Comparison of ENCODE assay signal across 1 cellular context in the genomic region with DNA sequence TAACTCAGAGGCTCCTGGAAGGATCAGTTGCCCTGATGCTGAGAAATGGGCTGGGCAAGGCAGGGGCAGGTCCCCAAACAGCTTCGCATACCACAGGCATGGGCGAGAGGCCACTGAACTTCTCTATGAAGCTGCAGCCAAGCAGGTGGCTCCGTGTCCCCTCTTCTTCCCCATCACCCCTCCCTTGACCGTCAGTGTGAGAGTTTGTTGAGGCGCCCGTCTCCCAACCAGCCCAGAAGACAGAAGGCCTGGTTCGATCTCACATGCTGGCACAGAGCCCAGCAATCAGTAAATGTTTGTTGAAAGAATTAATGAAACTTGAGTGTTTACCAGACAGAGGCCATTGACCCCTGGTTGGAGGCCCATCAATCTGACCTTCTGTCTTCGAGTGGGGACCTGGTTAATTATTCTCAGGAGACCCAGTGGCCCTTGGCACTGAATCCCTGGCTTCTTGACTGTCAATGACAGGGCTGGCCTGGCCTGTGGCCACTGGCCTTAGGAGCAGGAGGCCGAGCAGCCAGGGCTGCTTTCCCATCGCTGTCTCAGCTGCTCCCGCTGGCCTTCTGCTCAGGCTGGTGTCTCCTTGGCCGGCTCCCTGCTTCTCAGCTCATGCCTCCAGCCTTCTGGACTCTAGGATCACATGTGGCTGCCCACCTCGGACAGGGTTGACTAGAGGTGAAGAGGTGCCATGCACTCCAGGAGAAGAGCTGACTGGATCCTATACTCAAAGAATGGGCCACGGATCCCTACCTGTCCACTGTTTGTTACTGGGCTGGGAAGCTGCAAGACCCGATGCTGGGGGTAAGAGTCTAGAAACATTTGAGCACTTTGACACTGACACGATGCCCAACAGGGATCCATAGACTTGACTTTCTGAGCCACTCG.
TF ChIP-seq lines count a peak whose summit lies in the region.

No MANE protein-coding gene starts in this region.

TF ChIP-seq in HepG2, 621 proteins besides CTCF, POLR2A, EP300 and RAD21 (continued from another document and continues in another):
- TF ChIP-seq RBFOX2 (IDR thresholded peaks at IDR 0.05; ENCODE audit: low read depth, low read length) (no peak), MAZ (IDR thresholded peaks at IDR 0.05; ENCODE audit: borderline replicate concordance, low read depth, low read length) (no peak), MAZ (CRISPR knock-in tag; IDR thresholded peaks at IDR 0.05; ENCODE audit: low read depth) (0 out of 2 replicates have a peak, but pooled peaks have one; percentile 57), CEBPB (IDR thresholded peaks at IDR 0.05; ENCODE audit: borderline replicate concordance, low read depth, low read length) (no peak), ASH2L (IDR thresholded peaks at IDR 0.05; ENCODE audit: insufficient read length, low read depth, low read length) (peak; percentile 60), PHF8 (CRISPR knock-in tag; IDR thresholded peaks at IDR 0.05) (no peak), HMG20B (CRISPR knock-in tag; conservative IDR thresholded peaks at IDR 0.05) (peak; percentile 99), MXD4 (CRISPR knock-in tag; IDR thresholded peaks at IDR 0.05) (peak; percentile 21; the same call in 1 of the 2 replicates), SCMH1 (CRISPR knock-in tag; IDR thresholded peaks at IDR 0.05; ENCODE audit: borderline replicate concordance) (no peak), IRX3 (CRISPR knock-in tag; IDR thresholded peaks at IDR 0.05; ENCODE audit: borderline replicate concordance, low read depth) (peak; percentile 19; the same call in 1 of the 2 replicates), HDAC2 (CRISPR knock-in tag; IDR thresholded peaks at IDR 0.05) (peak; percentile 98), ZNF550 (CRISPR knock-in tag; IDR thresholded peaks at IDR 0.05; ENCODE audit: borderline replicate concordance) (no peak), MIER2 (CRISPR knock-in tag; IDR thresholded peaks at IDR 0.05) (peak; percentile 57; the same call in 1 of the 2 replicates), ZNF24 (IDR thresholded peaks at IDR 0.05) (peak; percentile 55; the same call in 1 of the 2 replicates), MTF2 (CRISPR knock-in tag; IDR thresholded peaks at IDR 0.05; ENCODE audit: borderline replicate concordance) (no peak), TOPORS (CRISPR knock-in tag; IDR thresholded peaks at IDR 0.05) (peak; percentile 44; the same call in 1 of the 2 replicates), SOX6 (IDR thresholded peaks at IDR 0.05) (no peak), SOX6 (CRISPR knock-in tag; IDR thresholded peaks at IDR 0.05) (peak; percentile 97), ZNF788 (CRISPR knock-in tag; IDR thresholded peaks at IDR 0.05; ENCODE audit: borderline replicate concordance) (peak; percentile 95; the same call in 1 of the 2 replicates), SMYD3 (CRISPR knock-in tag; IDR thresholded peaks at IDR 0.05) (peak; percentile 89), TCF12 (IDR thresholded peaks at IDR 0.05) (no peak), TCF12 (CRISPR knock-in tag; IDR thresholded peaks at IDR 0.05) (peak; percentile 82; the same call in 1 of the 2 replicates), ZNF619 (CRISPR knock-in tag; IDR thresholded peaks at IDR 0.05) (no peak), ZNF724P (CRISPR knock-in tag; IDR thresholded peaks at IDR 0.05; ENCODE audit: borderline replicate concordance) (no peak), AKAP8 (CRISPR knock-in tag; IDR thresholded peaks at IDR 0.05) (no peak), KMT2A (CRISPR knock-in tag; IDR thresholded peaks at IDR 0.05) (no peak), ZBTB8A (CRISPR knock-in tag; IDR thresholded peaks at IDR 0.05; ENCODE audit: borderline replicate concordance, low read depth) (no peak), PHF5A (CRISPR knock-in tag; IDR thresholded peaks at IDR 0.05; ENCODE audit: low read depth, unreplicated experiment) (no peak), HNF4G (IDR thresholded peaks at IDR 0.05; ENCODE audit: borderline replicate concordance, low read depth, low read length) (peak; percentile 56; the same call in 1 of the 2 replicates), HNF4G (CRISPR knock-in tag; IDR thresholded peaks at IDR 0.05; ENCODE audit: borderline replicate concordance, low read depth) (peak; percentile 70; the same call in 1 of the 2 replicates), PAX8 (CRISPR knock-in tag; IDR thresholded peaks at IDR 0.05; ENCODE audit: borderline replicate concordance) (no peak), ZNF746 (CRISPR knock-in tag; IDR thresholded peaks at IDR 0.05) (peak; percentile 73), U2AF2 (IDR thresholded peaks at IDR 0.05; ENCODE audit: low read depth, low read length) (no peak), ZFP36L1 (CRISPR knock-in tag; IDR thresholded peaks at IDR 0.05) (no peak), RFXANK (CRISPR knock-in tag; IDR thresholded peaks at IDR 0.05) (no peak), SP140L (CRISPR knock-in tag; IDR thresholded peaks at IDR 0.05; ENCODE audit: borderline replicate concordance) (0 out of 2 replicates have a peak, but pooled peaks have one; percentile 55), ZNF143 (CRISPR knock-in tag; IDR thresholded peaks at IDR 0.05) (no peak), TCF7L2 (IDR thresholded peaks at IDR 0.05; ENCODE audit: low read depth, low read length) (no peak), MBNL3 (CRISPR knock-in tag; conservative IDR thresholded peaks at IDR 0.05) (no peak)
- TF ChIP-seq, protein P1, sequence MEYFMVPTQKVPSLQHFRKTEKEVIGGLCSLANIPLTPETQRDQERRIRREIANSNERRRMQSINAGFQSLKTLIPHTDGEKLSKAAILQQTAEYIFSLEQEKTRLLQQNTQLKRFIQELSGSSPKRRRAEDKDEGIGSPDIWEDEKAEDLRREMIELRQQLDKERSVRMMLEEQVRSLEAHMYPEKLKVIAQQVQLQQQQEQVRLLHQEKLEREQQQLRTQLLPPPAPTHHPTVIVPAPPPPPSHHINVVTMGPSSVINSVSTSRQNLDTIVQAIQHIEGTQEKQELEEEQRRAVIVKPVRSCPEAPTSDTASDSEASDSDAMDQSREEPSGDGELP (IDR thresholded peaks at IDR 0.05; ENCODE audit: borderline replicate concordance, low read depth): no peak
- TF ChIP-seq, protein P2, sequence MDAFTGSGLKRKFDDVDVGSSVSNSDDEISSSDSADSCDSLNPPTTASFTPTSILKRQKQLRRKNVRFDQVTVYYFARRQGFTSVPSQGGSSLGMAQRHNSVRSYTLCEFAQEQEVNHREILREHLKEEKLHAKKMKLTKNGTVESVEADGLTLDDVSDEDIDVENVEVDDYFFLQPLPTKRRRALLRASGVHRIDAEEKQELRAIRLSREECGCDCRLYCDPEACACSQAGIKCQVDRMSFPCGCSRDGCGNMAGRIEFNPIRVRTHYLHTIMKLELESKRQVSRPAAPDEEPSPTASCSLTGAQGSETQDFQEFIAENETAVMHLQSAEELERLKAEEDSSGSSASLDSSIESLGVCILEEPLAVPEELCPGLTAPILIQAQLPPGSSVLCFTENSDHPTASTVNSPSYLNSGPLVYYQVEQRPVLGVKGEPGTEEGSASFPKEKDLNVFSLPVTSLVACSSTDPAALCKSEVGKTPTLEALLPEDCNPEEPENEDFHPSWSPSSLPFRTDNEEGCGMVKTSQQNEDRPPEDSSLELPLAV (CRISPR knock-in tag; conservative IDR thresholded peaks at IDR 0.05; ENCODE audit: low read depth): no peak
- TF ChIP-seq, protein P3, sequence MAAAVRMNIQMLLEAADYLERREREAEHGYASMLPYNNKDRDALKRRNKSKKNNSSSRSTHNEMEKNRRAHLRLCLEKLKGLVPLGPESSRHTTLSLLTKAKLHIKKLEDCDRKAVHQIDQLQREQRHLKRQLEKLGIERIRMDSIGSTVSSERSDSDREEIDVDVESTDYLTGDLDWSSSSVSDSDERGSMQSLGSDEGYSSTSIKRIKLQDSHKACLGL (CRISPR knock-in tag; IDR thresholded peaks at IDR 0.05): 0 out of 2 replicates have a peak, but pooled peaks have one; percentile 39
- TF ChIP-seq, protein P4, sequence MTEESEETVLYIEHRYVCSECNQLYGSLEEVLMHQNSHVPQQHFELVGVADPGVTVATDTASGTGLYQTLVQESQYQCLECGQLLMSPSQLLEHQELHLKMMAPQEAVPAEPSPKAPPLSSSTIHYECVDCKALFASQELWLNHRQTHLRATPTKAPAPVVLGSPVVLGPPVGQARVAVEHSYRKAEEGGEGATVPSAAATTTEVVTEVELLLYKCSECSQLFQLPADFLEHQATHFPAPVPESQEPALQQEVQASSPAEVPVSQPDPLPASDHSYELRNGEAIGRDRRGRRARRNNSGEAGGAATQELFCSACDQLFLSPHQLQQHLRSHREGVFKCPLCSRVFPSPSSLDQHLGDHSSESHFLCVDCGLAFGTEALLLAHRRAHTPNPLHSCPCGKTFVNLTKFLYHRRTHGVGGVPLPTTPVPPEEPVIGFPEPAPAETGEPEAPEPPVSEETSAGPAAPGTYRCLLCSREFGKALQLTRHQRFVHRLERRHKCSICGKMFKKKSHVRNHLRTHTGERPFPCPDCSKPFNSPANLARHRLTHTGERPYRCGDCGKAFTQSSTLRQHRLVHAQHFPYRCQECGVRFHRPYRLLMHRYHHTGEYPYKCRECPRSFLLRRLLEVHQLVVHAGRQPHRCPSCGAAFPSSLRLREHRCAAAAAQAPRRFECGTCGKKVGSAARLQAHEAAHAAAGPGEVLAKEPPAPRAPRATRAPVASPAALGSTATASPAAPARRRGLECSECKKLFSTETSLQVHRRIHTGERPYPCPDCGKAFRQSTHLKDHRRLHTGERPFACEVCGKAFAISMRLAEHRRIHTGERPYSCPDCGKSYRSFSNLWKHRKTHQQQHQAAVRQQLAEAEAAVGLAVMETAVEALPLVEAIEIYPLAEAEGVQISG (CRISPR knock-in tag; IDR thresholded peaks at IDR 0.05): peak; percentile 64
- TF ChIP-seq, protein P5, sequence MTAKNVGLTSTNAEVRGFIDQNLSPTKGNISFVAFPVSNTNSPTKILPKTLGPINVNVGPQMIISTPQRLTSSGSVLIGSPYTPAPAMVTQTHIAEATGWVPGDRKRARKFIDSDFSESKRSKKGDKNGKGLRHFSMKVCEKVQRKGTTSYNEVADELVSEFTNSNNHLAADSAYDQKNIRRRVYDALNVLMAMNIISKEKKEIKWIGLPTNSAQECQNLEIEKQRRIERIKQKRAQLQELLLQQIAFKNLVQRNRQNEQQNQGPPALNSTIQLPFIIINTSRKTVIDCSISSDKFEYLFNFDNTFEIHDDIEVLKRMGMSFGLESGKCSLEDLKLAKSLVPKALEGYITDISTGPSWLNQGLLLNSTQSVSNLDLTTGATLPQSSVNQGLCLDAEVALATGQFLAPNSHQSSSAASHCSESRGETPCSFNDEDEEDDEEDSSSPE (CRISPR knock-in tag; IDR thresholded peaks at IDR 0.05): peak; percentile 38; the same call in 1 of the 2 replicates
- TF ChIP-seq, protein P6, sequence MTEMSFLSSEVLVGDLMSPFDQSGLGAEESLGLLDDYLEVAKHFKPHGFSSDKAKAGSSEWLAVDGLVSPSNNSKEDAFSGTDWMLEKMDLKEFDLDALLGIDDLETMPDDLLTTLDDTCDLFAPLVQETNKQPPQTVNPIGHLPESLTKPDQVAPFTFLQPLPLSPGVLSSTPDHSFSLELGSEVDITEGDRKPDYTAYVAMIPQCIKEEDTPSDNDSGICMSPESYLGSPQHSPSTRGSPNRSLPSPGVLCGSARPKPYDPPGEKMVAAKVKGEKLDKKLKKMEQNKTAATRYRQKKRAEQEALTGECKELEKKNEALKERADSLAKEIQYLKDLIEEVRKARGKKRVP (CRISPR knock-in tag; IDR thresholded peaks at IDR 0.05): 0 out of 4 replicates have a peak, but pooled peaks of 1 of the 2 experiments have one; percentile 20
- TF ChIP-seq, protein P7, sequence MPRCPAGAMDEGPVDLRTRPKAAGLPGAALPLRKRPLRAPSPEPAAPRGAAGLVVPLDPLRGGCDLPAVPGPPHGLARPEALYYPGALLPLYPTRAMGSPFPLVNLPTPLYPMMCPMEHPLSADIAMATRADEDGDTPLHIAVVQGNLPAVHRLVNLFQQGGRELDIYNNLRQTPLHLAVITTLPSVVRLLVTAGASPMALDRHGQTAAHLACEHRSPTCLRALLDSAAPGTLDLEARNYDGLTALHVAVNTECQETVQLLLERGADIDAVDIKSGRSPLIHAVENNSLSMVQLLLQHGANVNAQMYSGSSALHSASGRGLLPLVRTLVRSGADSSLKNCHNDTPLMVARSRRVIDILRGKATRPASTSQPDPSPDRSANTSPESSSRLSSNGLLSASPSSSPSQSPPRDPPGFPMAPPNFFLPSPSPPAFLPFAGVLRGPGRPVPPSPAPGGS (CRISPR knock-in tag; IDR thresholded peaks at IDR 0.05): 0 out of 2 replicates have a peak, but pooled peaks have one; percentile 45
- TF ChIP-seq, protein P8, sequence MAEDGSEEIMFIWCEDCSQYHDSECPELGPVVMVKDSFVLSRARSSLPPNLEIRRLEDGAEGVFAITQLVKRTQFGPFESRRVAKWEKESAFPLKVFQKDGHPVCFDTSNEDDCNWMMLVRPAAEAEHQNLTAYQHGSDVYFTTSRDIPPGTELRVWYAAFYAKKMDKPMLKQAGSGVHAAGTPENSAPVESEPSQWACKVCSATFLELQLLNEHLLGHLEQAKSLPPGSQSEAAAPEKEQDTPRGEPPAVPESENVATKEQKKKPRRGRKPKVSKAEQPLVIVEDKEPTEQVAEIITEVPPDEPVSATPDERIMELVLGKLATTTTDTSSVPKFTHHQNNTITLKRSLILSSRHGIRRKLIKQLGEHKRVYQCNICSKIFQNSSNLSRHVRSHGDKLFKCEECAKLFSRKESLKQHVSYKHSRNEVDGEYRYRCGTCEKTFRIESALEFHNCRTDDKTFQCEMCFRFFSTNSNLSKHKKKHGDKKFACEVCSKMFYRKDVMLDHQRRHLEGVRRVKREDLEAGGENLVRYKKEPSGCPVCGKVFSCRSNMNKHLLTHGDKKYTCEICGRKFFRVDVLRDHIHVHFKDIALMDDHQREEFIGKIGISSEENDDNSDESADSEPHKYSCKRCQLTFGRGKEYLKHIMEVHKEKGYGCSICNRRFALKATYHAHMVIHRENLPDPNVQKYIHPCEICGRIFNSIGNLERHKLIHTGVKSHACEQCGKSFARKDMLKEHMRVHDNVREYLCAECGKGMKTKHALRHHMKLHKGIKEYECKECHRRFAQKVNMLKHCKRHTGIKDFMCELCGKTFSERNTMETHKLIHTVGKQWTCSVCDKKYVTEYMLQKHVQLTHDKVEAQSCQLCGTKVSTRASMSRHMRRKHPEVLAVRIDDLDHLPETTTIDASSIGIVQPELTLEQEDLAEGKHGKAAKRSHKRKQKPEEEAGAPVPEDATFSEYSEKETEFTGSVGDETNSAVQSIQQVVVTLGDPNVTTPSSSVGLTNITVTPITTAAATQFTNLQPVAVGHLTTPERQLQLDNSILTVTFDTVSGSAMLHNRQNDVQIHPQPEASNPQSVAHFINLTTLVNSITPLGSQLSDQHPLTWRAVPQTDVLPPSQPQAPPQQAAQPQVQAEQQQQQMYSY (CRISPR knock-in tag; IDR thresholded peaks at IDR 0.05): no peak
